6 cellular contexts compared by ENCODE assay signal in the genomic region with DNA sequence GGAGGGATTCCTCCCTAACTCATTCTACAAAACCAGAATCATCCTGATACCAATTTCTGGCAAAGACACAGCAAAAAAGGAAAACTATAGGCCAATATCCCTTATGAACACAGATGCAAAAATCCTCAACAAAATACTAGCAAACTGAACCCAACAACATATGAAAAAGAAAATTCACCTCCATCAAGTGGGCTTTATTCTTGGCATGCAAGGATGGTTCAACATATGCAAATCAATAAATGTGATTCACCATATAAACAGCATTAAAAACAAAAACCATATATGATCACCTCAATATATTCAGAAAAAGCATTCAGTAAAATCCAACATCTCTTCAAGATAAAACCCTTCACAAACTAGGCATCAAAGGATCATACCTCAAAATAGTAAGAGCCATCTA.
"Had no signal": no experiment of that assay in that cellular context is flagged by ENCODE, and none has a peak within 500 bp of the region (broad histone marks: within the 10 kb centered on the region; RNA-seq: fewer than 3 reads in every experiment).

No MANE protein-coding gene starts in this region.

- ATAC-seq: HepG2 had no signal

- H3K27ac ChIP-seq: HL-60 had no signal

- FAIRE-seq: HepG2, HTR-8/SVneo had no signal

- DNase-seq: IMR-90, KBM-7, KG1 had no signal
